In the genomic region with DNA sequence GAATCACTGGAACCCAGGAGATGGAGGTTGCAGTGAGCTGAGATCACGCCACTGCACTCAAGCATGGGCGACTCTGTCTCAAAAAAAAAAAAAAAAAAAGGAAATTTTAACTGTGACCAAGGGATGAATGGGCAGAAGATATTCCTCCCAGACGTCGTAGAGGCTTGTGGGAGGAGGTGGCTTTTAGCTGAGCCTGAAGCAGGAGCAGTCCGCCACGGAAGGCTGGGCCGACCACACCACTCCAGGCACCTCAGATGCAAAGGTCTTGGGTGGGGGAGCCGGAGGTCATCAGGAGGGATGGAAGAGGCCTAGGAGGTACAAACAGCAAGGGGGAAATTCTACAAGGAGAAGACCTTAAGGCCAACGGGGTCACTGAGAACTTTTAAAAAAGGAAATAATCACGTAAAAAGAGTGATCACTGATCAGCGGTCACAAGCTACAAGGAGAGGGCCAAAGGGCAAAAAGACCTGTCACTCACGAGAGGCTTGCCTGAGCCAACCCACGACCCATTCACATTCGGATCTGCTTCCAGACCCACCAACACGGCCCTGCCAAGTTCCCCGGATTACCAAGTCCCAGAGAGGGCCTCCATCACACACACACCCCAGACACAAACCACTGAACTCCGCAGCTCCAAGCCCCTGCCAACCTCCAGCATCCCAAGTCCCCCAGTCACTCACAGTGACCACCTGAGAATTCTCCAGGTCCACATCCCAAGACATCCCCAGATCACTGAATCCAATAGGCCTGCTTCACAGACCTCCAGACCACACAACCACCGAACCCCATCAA, we compare ENCODE assay signal across 14 cellular contexts. TPM values are rescaled to one million over a fixed set of nuclear protein-coding genes. Genes with fewer than 3 reads are reported as not detected.
DNase-seq lines count a peak whose midpoint lies in the region; ATAC-seq and TF ChIP-seq lines count a peak whose summit lies in the region.
"Had no signal": no experiment of that assay in that cellular context is flagged by ENCODE, and none has a peak within 500 bp of the region (broad histone marks: within the 10 kb centered on the region; RNA-seq: fewer than 3 reads in every experiment).

No MANE protein-coding gene starts in this region.

- H3K27ac Mint-ChIP-seq in T-helper 1 cell treated with Interleukin-12 subunit alpha and Interleukin-12 subunit beta and Interleukin-4 antibody, amounts not matched to agents 30 μg/mL and 1 μg/mL, for 36 hours, result peak overlapping the region; percentile 22
- H3K27ac Mint-ChIP-seq in endothelial cell (ENCODE audit: unreplicated experiment) (peak overlapping the region; percentile 5), neural crest cell (ENCODE audit: unreplicated experiment) (no peak overlapping the region)

- no peaks in the 10 kb centered on the region for H3K27me3 Mint-ChIP-seq in T-helper 1 cell treated with Interleukin-12 subunit alpha and Interleukin-12 subunit beta and Interleukin-4 antibody, amounts not matched to agents 30 μg/mL and 1 μg/mL, for 36 hours (ENCODE audit: low read depth)
- H3K27me3 Mint-ChIP-seq in endothelial cell (ENCODE audit: unreplicated experiment) (peaks cover 42% of the 10 kb centered on the region), neural crest cell (ENCODE audit: low read depth) (peaks cover 3% of the 10 kb centered on the region)
- H3K27me3 Mint-ChIP-seq: CD4-positive, CD25-positive, alpha-beta regulatory T cell had no signal

- intact Hi-C loops in left ventricle myocardium superior (cut with micrococcal nuclease), result no loop called here

- peaks cover 41% of the 10 kb centered on the region for H3K36me3 Mint-ChIP-seq in T-helper 1 cell treated with Interleukin-12 subunit alpha and Interleukin-12 subunit beta and Interleukin-4 antibody, amounts not matched to agents 30 μg/mL and 1 μg/mL, for 36 hours (ENCODE audit: low read depth)
- H3K36me3 Mint-ChIP-seq in endothelial cell (ENCODE audit: low read depth, unreplicated experiment) (peaks cover 58% of the 10 kb centered on the region), neural crest cell (ENCODE audit: low read depth) (peaks cover 56% of the 10 kb centered on the region)

- peaks cover 53% of the 10 kb centered on the region for H3K9me3 Mint-ChIP-seq in T-helper 1 cell treated with Interleukin-12 subunit alpha and Interleukin-12 subunit beta and Interleukin-4 antibody, amounts not matched to agents 30 μg/mL and 1 μg/mL, for 36 hours
- H3K9me3 Mint-ChIP-seq in endothelial cell (ENCODE audit: unreplicated experiment) (peaks cover 43% of the 10 kb centered on the region), neural crest cell (peaks cover 23% of the 10 kb centered on the region)

- H3K4me3 Mint-ChIP-seq in T-helper 1 cell treated with Interleukin-12 subunit alpha and Interleukin-12 subunit beta and Interleukin-4 antibody, amounts not matched to agents 30 μg/mL and 1 μg/mL, for 36 hours, result no peak overlapping the region
- peak overlapping the region; percentile 72 for H3K4me3 Mint-ChIP-seq in endothelial cell (ENCODE audit: unreplicated experiment)
- H3K4me3 Mint-ChIP-seq in neural crest cell, result peak overlapping the region; percentile 31

- DNase-seq in T-helper 1 cell (no peak), endothelial cell (ENCODE audit: low spot score) (no peak), neural crest cell (ENCODE audit: low read depth, low spot score) (no peak), left ventricle myocardium superior (no peak), DMS53 (lab: John Stamatoyannopoulos, UW) (no peak), RKO (ENCODE audit: low spot score) (no peak)
- no peak for DNase-seq in activated naive CD4-positive, alpha-beta T cell (lab: John Stamatoyannopoulos, UW)
- DNase-seq: Calu3; CD4-positive, CD25-positive, alpha-beta regulatory T cell; DMS 273 treated with DMSO at 0.1 percent for 48 hours; DMS79; GM23248 had no signal

- ATAC-seq in left ventricle myocardium superior, result no peak
- ATAC-seq: GM12878 had no signal

- H3K4me1 Mint-ChIP-seq in T-helper 1 cell treated with Interleukin-12 subunit alpha and Interleukin-12 subunit beta and Interleukin-4 antibody, amounts not matched to agents 30 μg/mL and 1 μg/mL, for 36 hours (ENCODE audit: low read depth), result peaks cover 12% of the 10 kb centered on the region
- H3K4me1 Mint-ChIP-seq in endothelial cell (ENCODE audit: unreplicated experiment), result peaks cover 18% of the 10 kb centered on the region
- H3K4me1 Mint-ChIP-seq in neural crest cell, result peaks cover 25% of the 10 kb centered on the region

- TF ChIP-seq CTCF in endothelial cell (IDR thresholded peaks at IDR 0.05; ENCODE audit: unreplicated experiment), result no peak
- no peak for TF ChIP-seq CTCF in neural crest cell (conservative IDR thresholded peaks at IDR 0.05)

RNA-seq across cellular contexts. Expression of a gene that starts 3.5 kb away (rescaled TPM):
- total RNA-seq in endothelial cell (ENCODE audit: unreplicated experiment) (8.3 TPM), neural crest cell (19.6 and 22.3 TPM in 2 replicates), left ventricle myocardium superior (13.9 TPM)

RNA-seq across cellular contexts. Expression of a gene that starts 33.6 kb away (rescaled TPM):
- total RNA-seq in endothelial cell (ENCODE audit: unreplicated experiment) (13.5 TPM), neural crest cell (12.9 and 13.5 TPM in 2 replicates), left ventricle myocardium superior (4.7 TPM)
